Comparison of ENCODE assay signal across 30 cellular contexts in genomic region chr4:132859929-132860328, GRCh38.
"Had no signal": no experiment of that assay in that cellular context is flagged by ENCODE, and none has a peak within 500 bp of the region (broad histone marks: within the 10 kb centered on the region; RNA-seq: fewer than 3 reads in every experiment).

No MANE protein-coding gene starts in this region.

- H3K27ac ChIP-seq: PC-9, RWPE1, SJCRH30, SK-N-MC had no signal

- H2AFZ ChIP-seq: PC-9 had no signal

- H3K4me2 ChIP-seq: PC-9 had no signal

- FAIRE-seq: RCC 7860 had no signal

- H3K4me1 ChIP-seq: SJCRH30 had no signal

- H3K9me3 ChIP-seq: SJCRH30 had no signal

- DNase-seq: MM.1S, MV-4-11, NCI-H1092, NCI-H1105, NCI-H1417 treated with DMSO at 0.1 percent for 48 hours, NCI-H1436 treated with DMSO at 0.1 percent for 48 hours, NCI-H1694 treated with DMSO at 0.1 percent for 48 hours, NCI-H187 treated with DMSO at 0.1 percent for 48 hours, NCI-H2029, NCI-H2081, NCI-H2171 treated with DMSO at 0.1 percent for 48 hours, NCI-H2227 treated with DMSO at 0.1 percent for 48 hours, NCI-H345, NCI-H446, NCI-H510A treated with DMSO at 0.1 percent for 48 hours, NCI-H526, NCI-H69, NCI-H748 treated with DMSO at 0.1 percent for 48 hours, NCI-H82, PC-9, SHP77, SIG-M5, SJCRH30, T-cell had no signal

- H3K36me3 ChIP-seq: SJCRH30 had no signal

- H3K4me3 ChIP-seq: PC-9, SJCRH30, SK-N-MC had no signal

- ATAC-seq: Panc1, Right ventricle myocardium inferior, SK-N-SH treated with all-trans-retinoic acid at 6 μM for 48 hours, T-cell had no signal

- H3K27me3 ChIP-seq: SJCRH30 had no signal
